Comparison of ENCODE assay signal across 16 cellular contexts in the genomic region with DNA sequence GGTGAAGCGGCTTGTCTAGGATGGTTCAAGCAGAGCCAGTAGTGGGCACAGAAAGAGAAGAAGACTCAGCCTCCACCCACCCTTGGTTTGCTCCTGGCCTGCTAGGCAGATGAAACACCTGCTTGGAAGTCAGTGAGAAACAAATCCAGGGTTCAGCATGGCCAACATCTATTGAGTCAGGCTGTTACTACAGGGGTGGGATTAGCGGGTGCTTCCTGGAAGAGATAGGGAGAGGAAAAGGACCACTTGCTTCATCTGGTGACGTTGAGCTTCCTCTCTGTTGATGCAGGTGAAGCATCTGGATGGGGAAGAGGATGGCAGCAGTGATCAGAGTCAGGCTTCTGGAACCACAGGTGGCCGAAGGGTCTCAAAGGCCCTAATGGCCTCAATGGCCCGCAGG. TPM values are rescaled to one million over a fixed set of nuclear protein-coding genes. Genes with fewer than 3 reads are reported as not detected.
A peak's percentile ranks its signal among the peaks of the same experiment; 100 is the strongest.
DNase-seq lines count a peak whose midpoint lies in the region; ATAC-seq and TF ChIP-seq lines count a peak whose summit lies in the region.
"Had no signal": no experiment of that assay in that cellular context is flagged by ENCODE, and none has a peak within 500 bp of the region (broad histone marks: within the 10 kb centered on the region; RNA-seq: fewer than 3 reads in every experiment).

No MANE protein-coding gene starts in this region.

- H3K4me1 Mint-ChIP-seq in dendritic cell treated with granulocyte-macrophage colony-stimulating factor and Interleukin-4, amounts not matched to agents 40 ng/mL and 50 ng/mL, for 4 days (ENCODE audit: low read depth): peaks cover 38% of the 10 kb centered on the region
- peaks cover 22% of the 10 kb centered on the region for H3K4me1 Mint-ChIP-seq in osteocyte (ENCODE audit: unreplicated experiment)

- peak overlapping the region; percentile 20 for H3K4me3 Mint-ChIP-seq in dendritic cell treated with granulocyte-macrophage colony-stimulating factor and Interleukin-4, amounts not matched to agents 40 ng/mL and 50 ng/mL, for 4 days
- peak overlapping the region; percentile 94 for H3K4me3 Mint-ChIP-seq in osteocyte (ENCODE audit: unreplicated experiment)
- H3K4me3 Mint-ChIP-seq: activated CD8-positive, alpha-beta T cell treated with anti-CD3 and anti-CD28 coated beads for 36 hours had no signal

- H3K4me1 ChIP-seq in BLaER1 treated with 17β-estradiol and CSF1 and Interleukin-3, amounts not matched to agents 10 nM and 100 nM: peaks cover 7 to 24% (median 17%) of the 10 kb centered on the region in 10 experiments; a peak in 19 of 20 replicates
- peaks cover 10% of the 10 kb centered on the region for H3K4me1 ChIP-seq in Loucy (ENCODE audit: insufficient read depth, low read length, poor library complexity, severe bottlenecking)

- peak overlapping the region; percentile 66 to 88 (median 84); a peak in 21 of 22 replicates for H3K4me2 ChIP-seq in BLaER1 treated with 17β-estradiol and CSF1 and Interleukin-3, amounts not matched to agents 10 nM and 100 nM
- peak overlapping the region; percentile 81 for H3K4me2 ChIP-seq in Loucy (ENCODE audit: low read depth, low read length, poor library complexity, severe bottlenecking)

- no peaks in the 10 kb centered on the region for H3K9me2 ChIP-seq in Loucy (replicated peaks; ENCODE audit: low read depth, low read length)

- peak overlapping the region in 1 of 11 experiments; percentile 73; a peak in 1 of 22 replicates for H3K9ac ChIP-seq in BLaER1 treated with 17β-estradiol and CSF1 and Interleukin-3, amounts not matched to agents 10 nM and 100 nM
- H3K9ac ChIP-seq in Loucy (ENCODE audit: low read depth, low read length, poor library complexity, severe bottlenecking): no peak overlapping the region

- H3K36me3 ChIP-seq in BLaER1 treated with 17β-estradiol and CSF1 and Interleukin-3, amounts not matched to agents 10 nM and 100 nM: peaks cover 18 to 51% (median 30%) of the 10 kb centered on the region in 11 experiments; a peak in 21 of 22 replicates
- H3K36me3 ChIP-seq in Loucy (ENCODE audit: insufficient read depth, low read length): peaks cover 44% of the 10 kb centered on the region; the same call in 1 of the 2 replicates

- peaks cover 67 to 90% (median 77%) of the 10 kb centered on the region in 11 experiments for H3K27me3 ChIP-seq in BLaER1 treated with 17β-estradiol and CSF1 and Interleukin-3, amounts not matched to agents 10 nM and 100 nM
- H3K27me3 ChIP-seq in Loucy (ENCODE audit: insufficient read depth, low read length, poor library complexity, severe bottlenecking): no peaks in the 10 kb centered on the region
- H3K27me3 ChIP-seq: ascending aorta had no signal

- intact Hi-C loops in dendritic cell treated with granulocyte-macrophage colony-stimulating factor and Interleukin-4, amounts not matched to agents 40 ng/mL and 50 ng/mL, for 4 days (cut with micrococcal nuclease): no loop called here

- no peak for ATAC-seq in HG02678 (IDR thresholded peaks at IDR 0.05; ENCODE audit: unreplicated experiment)
- ATAC-seq: activated CD8-positive, alpha-beta T cell treated with anti-CD3 and anti-CD28 coated beads for 36 hours had no signal

- H3K27me3 Mint-ChIP-seq in dendritic cell treated with granulocyte-macrophage colony-stimulating factor and Interleukin-4, amounts not matched to agents 40 ng/mL and 50 ng/mL, for 4 days: peaks cover 8% of the 10 kb centered on the region
- H3K27me3 Mint-ChIP-seq in osteocyte (ENCODE audit: unreplicated experiment): peaks cover 3% of the 10 kb centered on the region
- H3K27me3 Mint-ChIP-seq: activated CD8-positive, alpha-beta T cell treated with anti-CD3 and anti-CD28 coated beads for 36 hours; CD4-positive, alpha-beta memory T cell had no signal

- H3K27ac ChIP-seq in BLaER1 treated with 17β-estradiol and CSF1 and Interleukin-3, amounts not matched to agents 10 nM and 100 nM: no peak overlapping the region
- H3K27ac ChIP-seq: ascending aorta, thoracic aorta had no signal

- H3K36me3 Mint-ChIP-seq in dendritic cell treated with granulocyte-macrophage colony-stimulating factor and Interleukin-4, amounts not matched to agents 40 ng/mL and 50 ng/mL, for 4 days (ENCODE audit: low read depth): peaks cover 81% of the 10 kb centered on the region
- peaks cover 30% of the 10 kb centered on the region for H3K36me3 Mint-ChIP-seq in osteocyte (ENCODE audit: unreplicated experiment)

- H3K27ac Mint-ChIP-seq in dendritic cell treated with granulocyte-macrophage colony-stimulating factor and Interleukin-4, amounts not matched to agents 40 ng/mL and 50 ng/mL, for 4 days: no peak overlapping the region
- H3K27ac Mint-ChIP-seq in osteocyte (ENCODE audit: unreplicated experiment): peak overlapping the region; percentile 20
- H3K27ac Mint-ChIP-seq: activated CD8-positive, alpha-beta T cell treated with anti-CD3 and anti-CD28 coated beads for 36 hours had no signal

- H3K9me3 Mint-ChIP-seq in dendritic cell treated with granulocyte-macrophage colony-stimulating factor and Interleukin-4, amounts not matched to agents 40 ng/mL and 50 ng/mL, for 4 days: no peaks in the 10 kb centered on the region
- H3K9me3 Mint-ChIP-seq in osteocyte (ENCODE audit: unreplicated experiment): peaks cover 9% of the 10 kb centered on the region
- H3K9me3 Mint-ChIP-seq: activated CD8-positive, alpha-beta T cell treated with anti-CD3 and anti-CD28 coated beads for 36 hours had no signal

- no peak overlapping the region for H2AFZ ChIP-seq in Loucy (ENCODE audit: low read length)

- H3K79me2 ChIP-seq in Loucy (ENCODE audit: insufficient read depth, low read length): peaks cover 20% of the 10 kb centered on the region

- no peak for TF ChIP-seq CTCF in Loucy (conservative IDR thresholded peaks at IDR 0.05; ENCODE audit: low read length)
- no peak for TF ChIP-seq CTCF in osteocyte (IDR thresholded peaks at IDR 0.05)

- peak overlapping the region in 3 of 10 experiments; percentile 66 to 73 (median 73); a peak in 2 of 20 replicates for H3K4me3 ChIP-seq in BLaER1 treated with 17β-estradiol and CSF1 and Interleukin-3, amounts not matched to agents 10 nM and 100 nM
- H3K4me3 ChIP-seq in Loucy (ENCODE audit: low read length, poor library complexity, severe bottlenecking): peak overlapping the region; percentile 96
- H3K4me3 ChIP-seq: thoracic aorta had no signal

- H3K9me3 ChIP-seq in BLaER1 treated with 17β-estradiol and CSF1 and Interleukin-3, amounts not matched to agents 10 nM and 100 nM (replicated peaks in 1 of 11): no peaks in the 10 kb centered on the region
- no peaks in the 10 kb centered on the region for H3K9me3 ChIP-seq in Loucy (ENCODE audit: insufficient read depth, low read depth, low read length)
- H3K9me3 ChIP-seq: ascending aorta, thoracic aorta had no signal

- no peak for DNase-seq in osteocyte (ENCODE audit: extremely low spot score, unreplicated experiment)
- no peak for DNase-seq in NCI-H187 (lab: John Stamatoyannopoulos, UW)
- no peak for DNase-seq in NCI-H2227 treated with DMSO at 0.1 percent for 48 hours (lab: John Stamatoyannopoulos, UW)
- DNase-seq: activated CD8-positive, alpha-beta T cell treated with anti-CD3 and anti-CD28 coated beads for 36 hours; dermis blood vessel endothelial cell; kidney; midbrain; NCI-H526 treated with DMSO at 0.1 percent for 48 hours; nucleus accumbens had no signal

- H3F3A ChIP-seq in Loucy (ENCODE audit: low read depth): no peaks in the 10 kb centered on the region

- peaks cover 0 to 26% (median 0%) of the 10 kb centered on the region in 11 experiments; a peak in 4 of 22 replicates for H4K20me1 ChIP-seq in BLaER1 treated with 17β-estradiol and CSF1 and Interleukin-3, amounts not matched to agents 10 nM and 100 nM
- peaks cover 17% of the 10 kb centered on the region for H4K20me1 ChIP-seq in Loucy (ENCODE audit: insufficient read depth, low read length, poor library complexity, severe bottlenecking)

RNA-seq across cellular contexts. Expression of gene MAGED2, which starts 3.0 kb away (rescaled TPM):
- 361 and 377 TPM in 2 replicates for total RNA-seq in osteocyte

RNA-seq across cellular contexts. Expression of gene ITIH6, which starts 12.5 kb away (rescaled TPM):
- not detected in 2 replicates for total RNA-seq in osteocyte
- total RNA-seq: activated CD8-positive, alpha-beta T cell treated with anti-CD3 and anti-CD28 coated beads for 36 hours; ascending aorta; CD4-positive, alpha-beta memory T cell; dermis blood vessel endothelial cell; kidney; thoracic aorta had no signal
